ENCODE assay signal across 21 cellular contexts in the genomic region with DNA sequence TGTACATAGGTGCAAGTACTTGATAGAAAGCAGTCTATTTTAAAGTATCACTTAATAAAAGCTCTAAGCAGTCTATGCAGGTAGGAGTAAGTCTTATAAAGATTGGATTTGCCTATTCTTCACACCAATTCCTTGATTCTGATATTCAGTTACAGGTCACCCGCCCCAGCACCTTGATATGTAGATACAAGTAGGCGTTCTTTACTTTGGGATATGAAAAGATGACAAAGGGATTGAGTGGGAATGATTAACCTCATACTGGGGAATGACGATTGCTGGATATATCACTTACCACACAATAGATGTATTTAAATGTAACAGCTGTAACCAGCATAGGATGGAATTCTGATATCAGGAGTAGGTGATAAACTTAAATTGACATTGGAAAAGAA. TPM values are rescaled to one million over a fixed set of nuclear protein-coding genes. Genes with fewer than 3 reads are reported as not detected.
"Had no signal": no experiment of that assay in that cellular context is flagged by ENCODE, and none has a peak within 500 bp of the region (broad histone marks: within the 10 kb centered on the region; RNA-seq: fewer than 3 reads in every experiment).

No MANE protein-coding gene starts in this region.

- ATAC-seq: HepG2, Panc1 had no signal

- H3K27ac ChIP-seq: RWPE1 had no signal

- H3K36me3 ChIP-seq: MG63 had no signal

- H3K4me2 ChIP-seq: SK-N-SH had no signal

- H3K9me3 ChIP-seq: MG63, SK-N-SH had no signal

- H3K9me2 ChIP-seq: SK-N-SH had no signal

- DNase-seq: KG1, MG63, NCI-H1092 treated with DMSO at 0.1 percent for 48 hours, NCI-H1436, NCI-H187, NCI-H2029, NCI-H2081 treated with DMSO at 0.1 percent for 48 hours, NCI-H2171, NCI-H446, NCI-H510A, NCI-H524 treated with DMSO at 0.1 percent for 48 hours, NCI-H69, NCI-H774, SHP77, SK-N-SH had no signal

- H3K4me3 ChIP-seq: MG63 had no signal

- FAIRE-seq: HepG2 had no signal

- H3K9ac ChIP-seq: SK-N-SH had no signal

- H3K27me3 ChIP-seq: MG63 had no signal

RNA-seq across cellular contexts. Expression of a gene that starts 47.1 kb away (rescaled TPM):
- total RNA-seq: HepG2, HT1080, IMR-90, SK-MEL-5 had no signal
- polyA plus RNA-seq: HepG2, IMR-90, SK-N-SH had no signal
